Comparison of ENCODE assay signal across 1 cellular context in the genomic region with DNA sequence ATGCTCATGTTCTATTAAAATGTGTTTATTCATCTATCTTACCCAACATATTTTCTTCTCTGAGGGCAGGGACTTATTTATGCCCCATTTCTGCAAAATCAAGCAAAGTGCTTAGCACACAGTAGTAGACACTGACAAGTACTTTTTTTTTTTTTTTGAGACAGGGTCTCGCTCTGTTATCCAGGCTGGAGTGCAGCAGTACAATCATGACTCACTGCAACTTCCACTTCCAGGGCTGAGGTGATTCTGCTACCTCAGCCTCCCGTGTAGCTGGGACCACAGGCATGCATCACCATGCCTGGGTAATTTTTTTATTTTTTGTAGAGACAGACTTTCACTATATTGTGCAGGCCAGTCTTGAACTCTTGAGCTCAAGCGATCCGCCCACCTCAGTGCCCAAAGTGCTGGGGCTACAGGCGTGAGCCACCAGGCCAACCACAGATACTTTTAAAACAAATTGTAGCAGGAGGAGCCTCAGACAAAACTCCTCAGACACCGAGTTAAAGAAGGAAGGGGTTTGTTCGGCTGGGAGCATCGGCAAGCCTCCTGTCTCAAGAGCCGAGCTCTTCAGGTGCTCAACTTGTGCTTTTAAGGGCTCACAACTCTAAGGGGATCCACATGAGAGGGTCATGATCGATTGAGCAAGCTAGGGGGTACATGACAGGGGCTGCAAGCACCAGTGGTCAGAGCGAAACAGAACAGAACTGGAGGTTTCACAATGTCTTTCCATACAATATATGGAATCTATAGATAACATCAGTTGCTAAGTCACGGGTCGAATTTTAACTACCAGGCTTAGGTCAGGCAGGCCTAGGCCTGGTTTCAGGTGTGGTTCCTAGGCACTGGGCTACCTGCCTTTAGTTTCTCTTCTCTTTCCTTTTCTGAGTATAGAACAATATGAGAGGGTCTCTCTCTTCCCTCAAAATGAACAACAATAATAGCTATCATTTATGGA.
TF ChIP-seq lines count a peak whose summit lies in the region.

No MANE protein-coding gene starts in this region.

TF ChIP-seq in GM12878, 131 proteins besides CTCF, POLR2A, EP300 and RAD21:
- TF ChIP-seq RUNX3 (IDR thresholded peaks at IDR 0.05; ENCODE audit: low read length) (no peak), BACH1 (IDR thresholded peaks at IDR 0.05; ENCODE audit: borderline replicate concordance) (no peak), HDAC6 (IDR thresholded peaks at IDR 0.05; ENCODE audit: unreplicated experiment) (no peak), NR2F1 (conservative IDR thresholded peaks at IDR 0.05) (no peak), SMARCA5 (IDR thresholded peaks at IDR 0.05) (no peak), SUZ12 (IDR thresholded peaks at IDR 0.05; ENCODE audit: unreplicated experiment) (no peak), NR2C1 (IDR thresholded peaks at IDR 0.05) (no peak), CBX5 (IDR thresholded peaks at IDR 0.05; ENCODE audit: low read depth) (no peak), SP1 (IDR thresholded peaks at IDR 0.05; ENCODE audit: low read depth, low read length) (no peak), RBBP5 (conservative IDR thresholded peaks at IDR 0.05) (no peak), ZBED1 (IDR thresholded peaks at IDR 0.05; ENCODE audit: borderline replicate concordance) (no peak), SUPT20H (IDR thresholded peaks at IDR 0.05; ENCODE audit: borderline replicate concordance, control insufficient read depth, low read depth, low read length) (no peak), BHLHE40 (IDR thresholded peaks at IDR 0.05; ENCODE audit: borderline replicate concordance in 1 of 2, low read depth in 2 of 2, low read length in 1 of 2) (no peak), HCFC1 (IDR thresholded peaks at IDR 0.05; ENCODE audit: low read length) (no peak)
- TF ChIP-seq, protein P1, sequence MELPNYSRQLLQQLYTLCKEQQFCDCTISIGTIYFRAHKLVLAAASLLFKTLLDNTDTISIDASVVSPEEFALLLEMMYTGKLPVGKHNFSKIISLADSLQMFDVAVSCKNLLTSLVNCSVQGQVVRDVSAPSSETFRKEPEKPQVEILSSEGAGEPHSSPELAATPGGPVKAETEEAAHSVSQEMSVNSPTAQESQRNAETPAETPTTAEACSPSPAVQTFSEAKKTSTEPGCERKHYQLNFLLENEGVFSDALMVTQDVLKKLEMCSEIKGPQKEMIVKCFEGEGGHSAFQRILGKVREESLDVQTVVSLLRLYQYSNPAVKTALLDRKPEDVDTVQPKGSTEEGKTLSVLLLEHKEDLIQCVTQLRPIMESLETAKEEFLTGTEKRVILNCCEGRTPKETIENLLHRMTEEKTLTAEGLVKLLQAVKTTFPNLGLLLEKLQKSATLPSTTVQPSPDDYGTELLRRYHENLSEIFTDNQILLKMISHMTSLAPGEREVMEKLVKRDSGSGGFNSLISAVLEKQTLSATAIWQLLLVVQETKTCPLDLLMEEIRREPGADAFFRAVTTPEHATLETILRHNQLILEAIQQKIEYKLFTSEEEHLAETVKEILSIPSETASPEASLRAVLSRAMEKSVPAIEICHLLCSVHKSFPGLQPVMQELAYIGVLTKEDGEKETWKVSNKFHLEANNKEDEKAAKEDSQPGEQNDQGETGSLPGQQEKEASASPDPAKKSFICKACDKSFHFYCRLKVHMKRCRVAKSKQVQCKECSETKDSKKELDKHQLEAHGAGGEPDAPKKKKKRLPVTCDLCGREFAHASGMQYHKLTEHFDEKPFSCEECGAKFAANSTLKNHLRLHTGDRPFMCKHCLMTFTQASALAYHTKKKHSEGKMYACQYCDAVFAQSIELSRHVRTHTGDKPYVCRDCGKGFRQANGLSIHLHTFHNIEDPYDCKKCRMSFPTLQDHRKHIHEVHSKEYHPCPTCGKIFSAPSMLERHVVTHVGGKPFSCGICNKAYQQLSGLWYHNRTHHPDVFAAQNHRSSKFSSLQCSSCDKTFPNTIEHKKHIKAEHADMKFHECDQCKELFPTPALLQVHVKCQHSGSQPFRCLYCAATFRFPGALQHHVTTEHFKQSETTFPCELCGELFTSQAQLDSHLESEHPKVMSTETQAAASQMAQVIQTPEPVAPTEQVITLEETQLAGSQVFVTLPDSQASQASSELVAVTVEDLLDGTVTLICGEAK (IDR thresholded peaks at IDR 0.05; ENCODE audit: borderline replicate concordance) = no peak
- TF ChIP-seq, protein P2, sequence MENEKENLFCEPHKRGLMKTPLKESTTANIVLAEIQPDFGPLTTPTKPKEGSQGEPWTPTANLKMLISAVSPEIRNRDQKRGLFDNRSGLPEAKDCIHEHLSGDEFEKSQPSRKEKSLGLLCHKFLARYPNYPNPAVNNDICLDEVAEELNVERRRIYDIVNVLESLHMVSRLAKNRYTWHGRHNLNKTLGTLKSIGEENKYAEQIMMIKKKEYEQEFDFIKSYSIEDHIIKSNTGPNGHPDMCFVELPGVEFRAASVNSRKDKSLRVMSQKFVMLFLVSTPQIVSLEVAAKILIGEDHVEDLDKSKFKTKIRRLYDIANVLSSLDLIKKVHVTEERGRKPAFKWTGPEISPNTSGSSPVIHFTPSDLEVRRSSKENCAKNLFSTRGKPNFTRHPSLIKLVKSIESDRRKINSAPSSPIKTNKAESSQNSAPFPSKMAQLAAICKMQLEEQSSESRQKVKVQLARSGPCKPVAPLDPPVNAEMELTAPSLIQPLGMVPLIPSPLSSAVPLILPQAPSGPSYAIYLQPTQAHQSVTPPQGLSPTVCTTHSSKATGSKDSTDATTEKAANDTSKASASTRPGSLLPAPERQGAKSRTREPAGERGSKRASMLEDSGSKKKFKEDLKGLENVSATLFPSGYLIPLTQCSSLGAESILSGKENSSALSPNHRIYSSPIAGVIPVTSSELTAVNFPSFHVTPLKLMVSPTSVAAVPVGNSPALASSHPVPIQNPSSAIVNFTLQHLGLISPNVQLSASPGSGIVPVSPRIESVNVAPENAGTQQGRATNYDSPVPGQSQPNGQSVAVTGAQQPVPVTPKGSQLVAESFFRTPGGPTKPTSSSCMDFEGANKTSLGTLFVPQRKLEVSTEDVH (IDR thresholded peaks at IDR 0.05; ENCODE audit: low read depth, partially characterized antibody) = no peak
- TF ChIP-seq, protein P3, sequence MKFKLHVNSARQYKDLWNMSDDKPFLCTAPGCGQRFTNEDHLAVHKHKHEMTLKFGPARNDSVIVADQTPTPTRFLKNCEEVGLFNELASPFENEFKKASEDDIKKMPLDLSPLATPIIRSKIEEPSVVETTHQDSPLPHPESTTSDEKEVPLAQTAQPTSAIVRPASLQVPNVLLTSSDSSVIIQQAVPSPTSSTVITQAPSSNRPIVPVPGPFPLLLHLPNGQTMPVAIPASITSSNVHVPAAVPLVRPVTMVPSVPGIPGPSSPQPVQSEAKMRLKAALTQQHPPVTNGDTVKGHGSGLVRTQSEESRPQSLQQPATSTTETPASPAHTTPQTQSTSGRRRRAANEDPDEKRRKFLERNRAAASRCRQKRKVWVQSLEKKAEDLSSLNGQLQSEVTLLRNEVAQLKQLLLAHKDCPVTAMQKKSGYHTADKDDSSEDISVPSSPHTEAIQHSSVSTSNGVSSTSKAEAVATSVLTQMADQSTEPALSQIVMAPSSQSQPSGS (IDR thresholded peaks at IDR 0.05; ENCODE audit: low read length) = no peak
- TF ChIP-seq, protein P4, sequence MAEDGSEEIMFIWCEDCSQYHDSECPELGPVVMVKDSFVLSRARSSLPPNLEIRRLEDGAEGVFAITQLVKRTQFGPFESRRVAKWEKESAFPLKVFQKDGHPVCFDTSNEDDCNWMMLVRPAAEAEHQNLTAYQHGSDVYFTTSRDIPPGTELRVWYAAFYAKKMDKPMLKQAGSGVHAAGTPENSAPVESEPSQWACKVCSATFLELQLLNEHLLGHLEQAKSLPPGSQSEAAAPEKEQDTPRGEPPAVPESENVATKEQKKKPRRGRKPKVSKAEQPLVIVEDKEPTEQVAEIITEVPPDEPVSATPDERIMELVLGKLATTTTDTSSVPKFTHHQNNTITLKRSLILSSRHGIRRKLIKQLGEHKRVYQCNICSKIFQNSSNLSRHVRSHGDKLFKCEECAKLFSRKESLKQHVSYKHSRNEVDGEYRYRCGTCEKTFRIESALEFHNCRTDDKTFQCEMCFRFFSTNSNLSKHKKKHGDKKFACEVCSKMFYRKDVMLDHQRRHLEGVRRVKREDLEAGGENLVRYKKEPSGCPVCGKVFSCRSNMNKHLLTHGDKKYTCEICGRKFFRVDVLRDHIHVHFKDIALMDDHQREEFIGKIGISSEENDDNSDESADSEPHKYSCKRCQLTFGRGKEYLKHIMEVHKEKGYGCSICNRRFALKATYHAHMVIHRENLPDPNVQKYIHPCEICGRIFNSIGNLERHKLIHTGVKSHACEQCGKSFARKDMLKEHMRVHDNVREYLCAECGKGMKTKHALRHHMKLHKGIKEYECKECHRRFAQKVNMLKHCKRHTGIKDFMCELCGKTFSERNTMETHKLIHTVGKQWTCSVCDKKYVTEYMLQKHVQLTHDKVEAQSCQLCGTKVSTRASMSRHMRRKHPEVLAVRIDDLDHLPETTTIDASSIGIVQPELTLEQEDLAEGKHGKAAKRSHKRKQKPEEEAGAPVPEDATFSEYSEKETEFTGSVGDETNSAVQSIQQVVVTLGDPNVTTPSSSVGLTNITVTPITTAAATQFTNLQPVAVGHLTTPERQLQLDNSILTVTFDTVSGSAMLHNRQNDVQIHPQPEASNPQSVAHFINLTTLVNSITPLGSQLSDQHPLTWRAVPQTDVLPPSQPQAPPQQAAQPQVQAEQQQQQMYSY (CRISPR knock-in tag; IDR thresholded peaks at IDR 0.05) = no peak
